1 cellular context compared by ENCODE assay signal in genomic region chr13:52846567-52847321, GRCh38.
A peak's percentile ranks its signal among the peaks of the same experiment; 100 is the strongest.
TF ChIP-seq lines count a peak whose summit lies in the region.

No MANE protein-coding gene starts in this region.

TF ChIP-seq in SK-N-SH, 30 proteins besides CTCF, POLR2A, EP300 and RAD21 (continued from another document):
- TF ChIP-seq REST (IDR thresholded peaks at IDR 0.05; ENCODE audit: low read depth, low read length) (peak; percentile 99), TCF12 (IDR thresholded peaks at IDR 0.05) (no peak)
TF ChIP-seq in SK-N-SH: peak in this region for 2.
